ENCODE assay signal across 14 cellular contexts in genomic region chr16:31110106-31111034, GRCh38. TPM values are rescaled to one million over a fixed set of nuclear protein-coding genes. Genes with fewer than 3 reads are reported as not detected.
DNase-seq lines count a peak whose midpoint lies in the region; ATAC-seq and TF ChIP-seq lines count a peak whose summit lies in the region.
"Had no signal": no experiment of that assay in that cellular context is flagged by ENCODE, and none has a peak within 500 bp of the region (broad histone marks: within the 10 kb centered on the region; RNA-seq: fewer than 3 reads in every experiment).

No MANE protein-coding gene starts in this region.

- H3K4me3 Mint-ChIP-seq in activated T-helper 17 cell treated with anti-CD3 and anti-CD28 coated beads, Interleukin-2, amount 50 U/mL, for 72 hours = peak overlapping the region; percentile 68
- H3K4me3 Mint-ChIP-seq in type B pancreatic cell = peak overlapping the region; percentile 87

- DNase-seq in right cardiac atrium (peak in 2 of 3 donors; percentile 50 to 60), left ventricle myocardium inferior (no peak), myocyte (ENCODE audit: low read depth) (peak; percentile 98), type B pancreatic cell (ENCODE audit: extremely low spot score, unreplicated experiment) (no peak)
- DNase-seq: DMS79 treated with DMSO at 0.1 percent for 48 hours, lower lobe of right lung, NCI-H1417 treated with DMSO at 0.1 percent for 48 hours, NCI-H524 had no signal

- H3K4me1 ChIP-seq in right cardiac atrium (ENCODE audit: control insufficient read depth, insufficient read depth, low read length) (peaks cover 7% of the 10 kb centered on the region), left ventricle myocardium inferior (peaks cover 62% of the 10 kb centered on the region)

- H3K9me3 Mint-ChIP-seq in activated T-helper 17 cell treated with anti-CD3 and anti-CD28 coated beads, Interleukin-2, amount 50 U/mL, for 72 hours = no peaks in the 10 kb centered on the region
- H3K9me3 Mint-ChIP-seq in type B pancreatic cell = no peaks in the 10 kb centered on the region

- TF ChIP-seq CTCF in left ventricle myocardium inferior (IDR thresholded peaks at IDR 0.05; ENCODE audit: borderline replicate concordance) = no peak
- TF ChIP-seq CTCF in type B pancreatic cell (conservative IDR thresholded peaks at IDR 0.05) = no peak

- H3K27ac Mint-ChIP-seq in activated T-helper 17 cell treated with anti-CD3 and anti-CD28 coated beads, Interleukin-2, amount 50 U/mL, for 72 hours = peak overlapping the region; percentile 70
- no peak overlapping the region for H3K27ac Mint-ChIP-seq in type B pancreatic cell

- peaks cover 44% of the 10 kb centered on the region for H3K36me3 Mint-ChIP-seq in activated T-helper 17 cell treated with anti-CD3 and anti-CD28 coated beads, Interleukin-2, amount 50 U/mL, for 72 hours (ENCODE audit: low read depth)
- H3K36me3 Mint-ChIP-seq in type B pancreatic cell = peaks cover 11% of the 10 kb centered on the region

- H3K4me3 ChIP-seq in right cardiac atrium (ENCODE audit: low read length) = no peak overlapping the region
- no peak overlapping the region for H3K4me3 ChIP-seq in left ventricle myocardium inferior
- H3K4me3 ChIP-seq: adrenal gland, lower lobe of right lung had no signal

- WGBS in right cardiac atrium = 88% methylated on average over 26 of the region's 26 CpGs

- intact Hi-C loops in right cardiac atrium (cut with DNase I) (no loop called here), left ventricle myocardium inferior (cut with micrococcal nuclease) (no loop called here)

- H3K27me3 ChIP-seq in right cardiac atrium (ENCODE audit: control insufficient read depth, insufficient read depth) = no peaks in the 10 kb centered on the region
- no peaks in the 10 kb centered on the region for H3K27me3 ChIP-seq in left ventricle myocardium inferior (ENCODE audit: low read depth)
- H3K27me3 ChIP-seq: adrenal gland had no signal

- no peak overlapping the region for H3K27ac ChIP-seq in right cardiac atrium (ENCODE audit: low read length)
- no peak overlapping the region for H3K27ac ChIP-seq in left ventricle myocardium inferior (replicated peaks)
- H3K27ac ChIP-seq: lower lobe of right lung had no signal

- H3K9me3 ChIP-seq in right cardiac atrium (ENCODE audit: control insufficient read depth, low read length) = no peaks in the 10 kb centered on the region
- H3K9me3 ChIP-seq in left ventricle myocardium inferior (replicated peaks) = no peaks in the 10 kb centered on the region
- H3K9me3 ChIP-seq: adrenal gland, lower lobe of right lung had no signal

- no peak for ATAC-seq in right cardiac atrium
- ATAC-seq in activated T-helper 17 cell treated with anti-CD3 and anti-CD28 coated beads, Interleukin-2, amount 50 U/mL, for 72 hours (replicated peaks) = no peak
- ATAC-seq in HG02798 (IDR thresholded peaks at IDR 0.05; ENCODE audit: poor library complexity, unreplicated experiment) = no peak
- no peak for ATAC-seq in GM21717 (IDR thresholded peaks at IDR 0.05; ENCODE audit: unreplicated experiment)
- ATAC-seq in HG03025 (IDR thresholded peaks at IDR 0.05; ENCODE audit: low FRiP score, unreplicated experiment) = no peak
- ATAC-seq: lower lobe of right lung had no signal

- peaks cover 34% of the 10 kb centered on the region for H3K36me3 ChIP-seq in left ventricle myocardium inferior

- H3K27me3 Mint-ChIP-seq in activated T-helper 17 cell treated with anti-CD3 and anti-CD28 coated beads, Interleukin-2, amount 50 U/mL, for 72 hours = no peaks in the 10 kb centered on the region
- H3K27me3 Mint-ChIP-seq in type B pancreatic cell = no peaks in the 10 kb centered on the region

- peaks cover 16% of the 10 kb centered on the region for H3K4me1 Mint-ChIP-seq in activated T-helper 17 cell treated with anti-CD3 and anti-CD28 coated beads, Interleukin-2, amount 50 U/mL, for 72 hours
- peaks cover 10% of the 10 kb centered on the region for H3K4me1 Mint-ChIP-seq in type B pancreatic cell (ENCODE audit: unreplicated experiment)

RNA-seq across cellular contexts. Expression of gene BCKDK, which starts 2.2 kb away (rescaled TPM):
- total RNA-seq in right cardiac atrium (10 to 100 TPM; 43.8 to 50.8 (median 48.3) TPM), left ventricle myocardium inferior (75.9 TPM), myocyte (158 and 239 TPM in 2 replicates), type B pancreatic cell (ENCODE audit: low replicate concordance) (38.5 and 44.5 TPM in 2 replicates)
- 42.2 TPM for polyA plus RNA-seq in right cardiac atrium
- 10 to 100 TPM; 48.6 to 98.3 TPM for total RNA-seq in activated T-helper 17 cell treated with anti-CD3 and anti-CD28 coated beads, Interleukin-2, amount 50 U/mL, for 72 hours
- polyA plus RNA-seq in myocyte (2012) = 96.3 TPM

RNA-seq across cellular contexts. Expression of gene KAT8, which starts 7.1 kb away (rescaled TPM):
- total RNA-seq in right cardiac atrium (10 to 100 TPM; 72.3 to 76.4 (median 75.2) TPM), left ventricle myocardium inferior (72.0 TPM), myocyte (46.7 and 53.5 TPM in 2 replicates), type B pancreatic cell (ENCODE audit: low replicate concordance) (54.4 and 70.3 TPM in 2 replicates)
- polyA plus RNA-seq in right cardiac atrium = 77.0 TPM
- 10 to 100 TPM; 49.7 to 50.2 TPM for total RNA-seq in activated T-helper 17 cell treated with anti-CD3 and anti-CD28 coated beads, Interleukin-2, amount 50 U/mL, for 72 hours
- 36.6 TPM for polyA plus RNA-seq in myocyte (2012)

RNA-seq across cellular contexts. Expression of gene VKORC1, which starts 15.8 kb away (rescaled TPM):
- total RNA-seq in right cardiac atrium (10 to 100 TPM; 40.8 to 56.0 (median 47.1) TPM), left ventricle myocardium inferior (39.5 TPM), myocyte (143 and 171 TPM in 2 replicates), type B pancreatic cell (ENCODE audit: low replicate concordance) (70.1 and 78.9 TPM in 2 replicates)
- 68.0 TPM for polyA plus RNA-seq in right cardiac atrium
- total RNA-seq in activated T-helper 17 cell treated with anti-CD3 and anti-CD28 coated beads, Interleukin-2, amount 50 U/mL, for 72 hours = 100 to 1,000 TPM in 1 of 2 donors, 10 to 100 TPM in 1; 75.3 to 107 TPM
- 313 TPM for polyA plus RNA-seq in myocyte (2012)

RNA-seq across cellular contexts. Expression of gene PRSS53, which starts 21.6 kb away (rescaled TPM):
- total RNA-seq in right cardiac atrium (1 to 10 TPM in 2 of 4 donors, under 1 TPM in 2; 0.36 to 1.5 (median 0.88) TPM), left ventricle myocardium inferior (1.2 TPM), myocyte (3.9 and 4.1 TPM in 2 replicates), type B pancreatic cell (ENCODE audit: low replicate concordance) (3.5 and 5.1 TPM in 2 replicates)
- polyA plus RNA-seq in right cardiac atrium = 0.79 TPM
- 10 to 100 TPM in 1 of 2 donors, 1 to 10 TPM in 1; 4.5 to 17.3 TPM for total RNA-seq in activated T-helper 17 cell treated with anti-CD3 and anti-CD28 coated beads, Interleukin-2, amount 50 U/mL, for 72 hours
- 1.7 TPM for polyA plus RNA-seq in myocyte (2012)

RNA-seq across cellular contexts. Expression of gene PRSS8, which starts 25.2 kb away (rescaled TPM):
- total RNA-seq in right cardiac atrium (under 1 TPM in 2 of 4 donors, not detected in 2; 0.15 to 0.40 TPM), left ventricle myocardium inferior (not detected), myocyte (0.08 TPM in 1 of 2 replicates, not detected in the other), type B pancreatic cell (ENCODE audit: low replicate concordance) (84.7 and 205 TPM in 2 replicates)
- 0.41 TPM for polyA plus RNA-seq in right cardiac atrium
- total RNA-seq in activated T-helper 17 cell treated with anti-CD3 and anti-CD28 coated beads, Interleukin-2, amount 50 U/mL, for 72 hours = not detected
- not detected for polyA plus RNA-seq in myocyte (2012)
- total RNA-seq: activated CD8-positive, alpha-beta memory T cell treated with anti-CD3 and anti-CD28 coated beads for 36 hours had no signal

Comparison
In these comparisons a context has a peak if more than half of its experiments do, and no peak if none do; other contexts are left out.
1. DNase-seq: peak in right cardiac atrium (2 of 3) and myocyte (single experiment); none in left ventricle myocardium inferior (single experiment) and type B pancreatic cell (single experiment).